10 cellular contexts compared by ENCODE assay signal in genomic region chr7:22589641-22590141, GRCh38.
DNase-seq lines count a peak whose midpoint lies in the region; ATAC-seq and TF ChIP-seq lines count a peak whose summit lies in the region.
"Had no signal": no experiment of that assay in that cellular context is flagged by ENCODE, and none has a peak within 500 bp of the region (broad histone marks: within the 10 kb centered on the region; RNA-seq: fewer than 3 reads in every experiment).

No MANE protein-coding gene starts in this region.

- no peaks in the 10 kb centered on the region for H4K20me1 ChIP-seq in BLaER1 treated with 17β-estradiol and CSF1 and Interleukin-3, amounts not matched to agents 10 nM and 100 nM

- no peaks in the 10 kb centered on the region for H3K27me3 ChIP-seq in BLaER1 treated with 17β-estradiol and CSF1 and Interleukin-3, amounts not matched to agents 10 nM and 100 nM
- H3K27me3 ChIP-seq in ovary, result no peaks in the 10 kb centered on the region

- ATAC-seq in GM21825 (IDR thresholded peaks at IDR 0.05; ENCODE audit: unreplicated experiment) (no peak), GM19023 (IDR thresholded peaks at IDR 0.05; ENCODE audit: unreplicated experiment) (no peak)
- ATAC-seq: K562 had no signal

- WGBS in ovary, 3 donors, result 10 to 18% (median 13%) methylated on average over 10 of the region's 10 CpGs

- TF ChIP-seq CTCF in ovary (IDR thresholded peaks at IDR 0.05), result no peak

- no peak for TF ChIP-seq POLR2A in ovary (IDR thresholded peaks at IDR 0.05)

- peaks cover 0 to 19% (median 8%) of the 10 kb centered on the region in 11 experiments; a peak in 10 of 22 replicates for H3K9me3 ChIP-seq in BLaER1 treated with 17β-estradiol and CSF1 and Interleukin-3, amounts not matched to agents 10 nM and 100 nM (replicated peaks in 1 of 11)
- H3K9me3 ChIP-seq in ovary, result no peaks in the 10 kb centered on the region

- peak overlapping the region in 9 of 11 experiments; percentile 34 to 95 (median 77); a peak in 16 of 22 replicates for H3K4me2 ChIP-seq in BLaER1 treated with 17β-estradiol and CSF1 and Interleukin-3, amounts not matched to agents 10 nM and 100 nM

- no peak overlapping the region; a peak in 1 of 20 replicates for H3K4me3 ChIP-seq in BLaER1 treated with 17β-estradiol and CSF1 and Interleukin-3, amounts not matched to agents 10 nM and 100 nM
- no peak overlapping the region for H3K4me3 ChIP-seq in ovary
- H3K4me3 ChIP-seq: K562 had no signal

- intact Hi-C loops in cardiac septum (cut with DNase I), result loop anchor here (1.0 to 2.0 kb wide), 2 partner anchors 26 to 137 kb away; partner anchors contain the start of gene IL6
- intact Hi-C loops in ovary (cut with DNase I), result no loop called here

- H3K4me1 ChIP-seq in BLaER1 treated with 17β-estradiol and CSF1 and Interleukin-3, amounts not matched to agents 10 nM and 100 nM, result peaks cover 46 to 80% (median 55%) of the 10 kb centered on the region in 10 experiments
- no peaks in the 10 kb centered on the region for H3K4me1 ChIP-seq in ovary (ENCODE audit: insufficient read depth)

- H3K36me3 ChIP-seq in BLaER1 treated with 17β-estradiol and CSF1 and Interleukin-3, amounts not matched to agents 10 nM and 100 nM, result peaks cover 0 to 28% (median 0%) of the 10 kb centered on the region in 11 experiments; a peak in 1 of 22 replicates
- no peaks in the 10 kb centered on the region for H3K36me3 ChIP-seq in ovary

- H3K27ac ChIP-seq in BLaER1 treated with 17β-estradiol and CSF1 and Interleukin-3, amounts not matched to agents 10 nM and 100 nM, result peak overlapping the region in 5 of 11 experiments; percentile 5 to 92 (median 84); a peak in 5 of 22 replicates
- H3K27ac ChIP-seq in ovary, result no peak overlapping the region

- TF ChIP-seq EP300 in ovary (IDR thresholded peaks at IDR 0.05), result no peak

- DNase-seq in astrocyte of the hippocampus (ENCODE audit: low read depth, low spot score), result peak; percentile 94
- peak; percentile 87 for DNase-seq in cardiac septum (ENCODE audit: low spot score)
- DNase-seq in ovary, result peak in 4 of 5 donors; percentile 21 to 47 (median 32)
- DNase-seq in activated T-cell treated with anti-CD3 and anti-CD28 coated beads for 4 hours, result no peak
- DNase-seq in MV-4-11 (lab: John Stamatoyannopoulos, UW), result no peak
- DNase-seq: stimulated activated CD4-positive, alpha-beta T cell treated with anti-CD3 and anti-CD28 coated beads, Interleukin-4, amount 100 ng/mL, for 24 hours had no signal

- H3K9ac ChIP-seq in BLaER1 treated with 17β-estradiol and CSF1 and Interleukin-3, amounts not matched to agents 10 nM and 100 nM, result peak overlapping the region in 1 of 11 experiments; percentile 5; a peak in 1 of 22 replicates

Comparison
In these comparisons a context has a peak if more than half of its experiments do, and no peak if none do; other contexts are left out.
1. DNase-seq: peak in astrocyte of the hippocampus (single experiment), cardiac septum (single experiment) and ovary (4 of 5); none in activated T-cell treated with anti-CD3 and anti-CD28 coated beads for 4 hours (single experiment) and MV-4-11 (single experiment).